ENCODE assay signal across 1 cellular context in the genomic region with DNA sequence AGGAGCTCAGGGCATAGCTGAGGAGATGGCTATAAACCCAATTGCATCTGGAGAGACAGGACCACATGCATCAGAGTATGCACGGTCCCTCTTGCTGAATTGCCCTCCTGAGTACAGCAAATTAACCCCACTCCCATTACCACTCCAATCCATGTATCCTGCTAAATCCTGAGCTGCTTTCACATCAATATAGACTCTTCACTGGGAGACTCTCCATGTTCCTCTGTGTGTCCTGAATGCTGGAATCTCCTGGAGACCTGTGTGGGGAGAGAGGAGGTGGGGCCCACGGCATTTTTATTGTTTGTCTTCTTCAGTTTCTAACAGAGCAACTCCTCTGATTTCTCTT.
TF ChIP-seq lines count a peak whose summit lies in the region.

No MANE protein-coding gene starts in this region.

TF ChIP-seq in HepG2, 621 proteins besides CTCF, POLR2A, EP300 and RAD21:
- TF ChIP-seq, protein P1, sequence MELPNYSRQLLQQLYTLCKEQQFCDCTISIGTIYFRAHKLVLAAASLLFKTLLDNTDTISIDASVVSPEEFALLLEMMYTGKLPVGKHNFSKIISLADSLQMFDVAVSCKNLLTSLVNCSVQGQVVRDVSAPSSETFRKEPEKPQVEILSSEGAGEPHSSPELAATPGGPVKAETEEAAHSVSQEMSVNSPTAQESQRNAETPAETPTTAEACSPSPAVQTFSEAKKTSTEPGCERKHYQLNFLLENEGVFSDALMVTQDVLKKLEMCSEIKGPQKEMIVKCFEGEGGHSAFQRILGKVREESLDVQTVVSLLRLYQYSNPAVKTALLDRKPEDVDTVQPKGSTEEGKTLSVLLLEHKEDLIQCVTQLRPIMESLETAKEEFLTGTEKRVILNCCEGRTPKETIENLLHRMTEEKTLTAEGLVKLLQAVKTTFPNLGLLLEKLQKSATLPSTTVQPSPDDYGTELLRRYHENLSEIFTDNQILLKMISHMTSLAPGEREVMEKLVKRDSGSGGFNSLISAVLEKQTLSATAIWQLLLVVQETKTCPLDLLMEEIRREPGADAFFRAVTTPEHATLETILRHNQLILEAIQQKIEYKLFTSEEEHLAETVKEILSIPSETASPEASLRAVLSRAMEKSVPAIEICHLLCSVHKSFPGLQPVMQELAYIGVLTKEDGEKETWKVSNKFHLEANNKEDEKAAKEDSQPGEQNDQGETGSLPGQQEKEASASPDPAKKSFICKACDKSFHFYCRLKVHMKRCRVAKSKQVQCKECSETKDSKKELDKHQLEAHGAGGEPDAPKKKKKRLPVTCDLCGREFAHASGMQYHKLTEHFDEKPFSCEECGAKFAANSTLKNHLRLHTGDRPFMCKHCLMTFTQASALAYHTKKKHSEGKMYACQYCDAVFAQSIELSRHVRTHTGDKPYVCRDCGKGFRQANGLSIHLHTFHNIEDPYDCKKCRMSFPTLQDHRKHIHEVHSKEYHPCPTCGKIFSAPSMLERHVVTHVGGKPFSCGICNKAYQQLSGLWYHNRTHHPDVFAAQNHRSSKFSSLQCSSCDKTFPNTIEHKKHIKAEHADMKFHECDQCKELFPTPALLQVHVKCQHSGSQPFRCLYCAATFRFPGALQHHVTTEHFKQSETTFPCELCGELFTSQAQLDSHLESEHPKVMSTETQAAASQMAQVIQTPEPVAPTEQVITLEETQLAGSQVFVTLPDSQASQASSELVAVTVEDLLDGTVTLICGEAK (IDR thresholded peaks at IDR 0.05) = no peak
- TF ChIP-seq, protein P1 (CRISPR knock-in tag; IDR thresholded peaks at IDR 0.05) = no peak
- TF ChIP-seq RBFOX2 (IDR thresholded peaks at IDR 0.05; ENCODE audit: low read depth, low read length) (peak; percentile 62; the same call in 1 of the 2 replicates), ZNF547 (CRISPR knock-in tag; IDR thresholded peaks at IDR 0.05) (no peak), ZC3H4 (CRISPR knock-in tag; IDR thresholded peaks at IDR 0.05; ENCODE audit: borderline replicate concordance) (0 out of 2 replicates have a peak, but pooled peaks have one; percentile 53), POLR2AphosphoS5 (IDR thresholded peaks at IDR 0.05; ENCODE audit: low read depth, low read length) (peak; percentile 0; the same call in 1 of the 2 replicates)
TF ChIP-seq in HepG2: peak in this region for 3.
